ENCODE assay signal across 13 cellular contexts in the genomic region with DNA sequence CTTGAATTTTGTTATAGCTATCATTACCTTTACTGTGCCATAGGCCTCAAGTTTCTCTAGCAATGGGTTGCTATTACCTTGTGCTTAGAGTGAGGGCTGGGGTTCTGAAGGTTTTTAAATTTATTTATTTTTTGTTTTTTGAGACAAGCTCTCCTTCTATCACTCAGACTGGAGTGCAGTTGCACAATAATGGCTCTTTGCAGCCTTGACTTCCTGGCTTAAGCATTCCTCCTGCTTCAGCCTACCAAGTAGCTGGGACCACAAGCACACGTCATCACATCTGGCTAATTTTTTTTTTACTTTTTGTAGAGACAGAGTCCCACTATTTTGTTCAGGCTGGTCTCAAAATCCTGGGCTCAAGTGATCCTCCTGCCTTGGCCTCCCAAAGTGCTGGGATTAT. TPM values are rescaled to one million over a fixed set of nuclear protein-coding genes. Genes with fewer than 3 reads are reported as not detected.
DNase-seq lines count a peak whose midpoint lies in the region; TF ChIP-seq lines count a peak whose summit lies in the region.
"Had no signal": no experiment of that assay in that cellular context is flagged by ENCODE, and none has a peak within 500 bp of the region (broad histone marks: within the 10 kb centered on the region; RNA-seq: fewer than 3 reads in every experiment).

No MANE protein-coding gene starts in this region.

- peaks cover 35% of the 10 kb centered on the region for H3K36me3 Mint-ChIP-seq in neural progenitor cell

- H3K27me3 ChIP-seq in neural progenitor cell, result no peaks in the 10 kb centered on the region

- no peak overlapping the region for H3K4me3 ChIP-seq in cardiac fibroblast (replicated peaks in 1 of 2; ENCODE audit: low read depth in 2 of 2, low read length in 2 of 2)
- H3K4me3 ChIP-seq in skeletal muscle cell (ENCODE audit: low read depth, low read length), result no peak overlapping the region
- no peak overlapping the region for H3K4me3 ChIP-seq in neural progenitor cell
- H3K4me3 ChIP-seq: psoas muscle had no signal

- no peak overlapping the region for H3K27ac ChIP-seq in neural progenitor cell

- H3K27ac Mint-ChIP-seq in neural progenitor cell, result no peak overlapping the region
- H3K27ac Mint-ChIP-seq: activated T-cell treated with anti-CD3 and anti-CD28 coated beads, Interleukin-2, amount 50 U/mL, for 72 hours had no signal

- no peaks in the 10 kb centered on the region for H3K36me3 ChIP-seq in neural progenitor cell

- no peaks in the 10 kb centered on the region for H3K4me1 Mint-ChIP-seq in neural progenitor cell

- H2AFZ ChIP-seq in neural progenitor cell (replicated peaks), result no peak overlapping the region

- H3F3A ChIP-seq in neural progenitor cell (ENCODE audit: low read depth), result peaks cover 3% of the 10 kb centered on the region

- no peaks in the 10 kb centered on the region for H3K9me3 ChIP-seq in neural progenitor cell (ENCODE audit: low read depth)
- H3K9me3 ChIP-seq: psoas muscle had no signal

- no peak overlapping the region for H3K4me3 Mint-ChIP-seq in neural progenitor cell
- H3K4me3 Mint-ChIP-seq: activated T-cell treated with anti-CD3 and anti-CD28 coated beads, Interleukin-2, amount 50 U/mL, for 72 hours had no signal

- no peak overlapping the region for H3K9ac ChIP-seq in neural progenitor cell

- DNase-seq in EH (ENCODE audit: low read depth) (peak; percentile 61), M059J (ENCODE audit: low read depth) (peak; percentile 4), cardiac fibroblast (ENCODE audit: low read depth in 2 of 2) (peak; percentile 85 to 89), skeletal muscle cell (ENCODE audit: low read depth) (peak; percentile 37), neural progenitor cell (ENCODE audit: low spot score) (no peak), NCI-H2107 treated with DMSO at 0.1 percent for 48 hours (lab: John Stamatoyannopoulos, UW; ENCODE audit: unreplicated experiment) (no peak)
- no peak for DNase-seq in activated T-cell treated with anti-CD3 and anti-CD28 coated beads, Interleukin-2, amount 50 U/mL, for 48 hours
- DNase-seq: activated CD4-positive, CD25-positive, alpha-beta regulatory T cell; activated T-cell treated with anti-CD3 and anti-CD28 coated beads, Interleukin-2, amount 50 U/mL, for 72 hours; DMS 273 treated with DMSO at 0.1 percent for 48 hours; NCI-H1694 treated with DMSO at 0.1 percent for 48 hours; NCI-H774; psoas muscle had no signal

- H3K27me3 Mint-ChIP-seq in neural progenitor cell (ENCODE audit: insufficient read depth, low read depth), result no peaks in the 10 kb centered on the region

- no peaks in the 10 kb centered on the region for H3K4me1 ChIP-seq in neural progenitor cell

- TF ChIP-seq CTCF in cardiac fibroblast (IDR thresholded peaks at IDR 0.05; ENCODE audit: low read depth, low read length) (no peak), neural progenitor cell (IDR thresholded peaks at IDR 0.05) (no peak)

- H3K79me2 ChIP-seq in neural progenitor cell (ENCODE audit: low read depth), result peaks cover 37% of the 10 kb centered on the region

- peaks cover 26% of the 10 kb centered on the region for H3K9me3 Mint-ChIP-seq in neural progenitor cell
- H3K9me3 Mint-ChIP-seq: activated T-cell treated with anti-CD3 and anti-CD28 coated beads, Interleukin-2, amount 50 U/mL, for 72 hours had no signal

- H4K20me1 ChIP-seq in neural progenitor cell (ENCODE audit: low read depth), result no peaks in the 10 kb centered on the region

- H3K4me2 ChIP-seq in neural progenitor cell, result no peak overlapping the region

RNA-seq across cellular contexts. Expression of a gene that starts 41.5 kb away (rescaled TPM):
- total RNA-seq in M059J (2014; rRNA removed; shearing (Covaris generic)), result 22.4 and 29.1 TPM in 2 replicates
- 30.5 and 34.1 TPM in 2 replicates for total RNA-seq in neural progenitor cell (ENCODE audit: low replicate concordance)

Comparison
In these comparisons a context has a peak if more than half of its experiments do, and no peak if none do; other contexts are left out.
1. DNase-seq: peak in EH (single experiment), M059J (single experiment), cardiac fibroblast (2 of 2) and skeletal muscle cell (single experiment); none in activated T-cell treated with anti-CD3 and anti-CD28 coated beads, Interleukin-2, amount 50 U/mL, for 48 hours (0 of 2), neural progenitor cell (single experiment) and NCI-H2107 treated with DMSO at 0.1 percent for 48 hours (single experiment).